In the genomic region with DNA sequence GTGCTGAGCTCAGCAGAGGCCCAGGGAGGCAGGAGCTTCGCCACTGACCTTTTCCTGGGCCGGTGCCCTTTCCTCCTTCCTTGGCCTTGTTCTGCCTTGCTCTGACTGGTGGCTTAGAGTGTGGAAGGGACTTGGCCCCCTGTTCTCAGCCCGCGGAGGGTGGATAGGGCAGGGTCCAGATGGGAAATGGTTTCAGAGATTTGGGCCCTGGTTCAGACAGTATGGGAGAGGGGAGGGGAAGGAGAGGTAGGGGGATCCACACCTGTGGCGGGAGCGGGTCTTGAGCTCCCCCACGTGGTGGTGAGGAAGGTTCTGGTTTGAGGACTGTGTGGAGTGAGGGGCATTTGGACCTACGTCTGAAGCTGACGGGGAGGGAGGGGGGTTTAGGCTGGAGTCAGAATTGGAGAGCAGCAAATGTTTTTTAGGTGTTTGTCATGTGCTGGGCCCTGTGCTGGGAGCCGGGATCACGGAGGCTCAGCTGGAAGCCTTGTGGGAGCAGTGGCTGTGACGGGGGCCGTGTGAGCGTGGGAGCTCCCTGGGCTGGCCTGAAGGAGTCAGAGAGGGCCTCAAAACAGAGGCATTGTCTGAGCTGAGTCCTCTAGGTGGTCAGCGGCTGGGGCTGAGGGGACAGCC, we compare ENCODE assay signal across 2 cellular contexts.
TF ChIP-seq lines count a peak whose summit lies in the region.

No MANE protein-coding gene starts in this region.

TF ChIP-seq in HEK293, 187 proteins besides CTCF, POLR2A, EP300 and RAD21:
- TF ChIP-seq ZNF654 (tag by site-specific recombination; IDR thresholded peaks at IDR 0.05; ENCODE audit: low read depth) (peak; percentile 36), ZNF155 (tag by site-specific recombination; IDR thresholded peaks at IDR 0.05) (no peak), SCRT1 (tag by site-specific recombination; IDR thresholded peaks at IDR 0.05; ENCODE audit: borderline replicate concordance) (peak; percentile 33; the same call in 1 of the 2 replicates), ZNF398 (tag by site-specific recombination; IDR thresholded peaks at IDR 0.05) (peak; percentile 53; the same call in 1 of the 2 replicates), HOXC10 (CRISPR knock-in tag; IDR thresholded peaks at IDR 0.05) (no peak), ZNF639 (tag by site-specific recombination; IDR thresholded peaks at IDR 0.05) (no peak), ZNF518A (tag by site-specific recombination; conservative IDR thresholded peaks at IDR 0.05; ENCODE audit: low read depth) (no peak), OSR2 (tag by site-specific recombination; IDR thresholded peaks at IDR 0.05) (no peak), ZFP37 (tag by site-specific recombination; IDR thresholded peaks at IDR 0.05) (no peak)

TF ChIP-seq in HepG2, 621 proteins besides CTCF, POLR2A, EP300 and RAD21 (continues in another document):
- TF ChIP-seq, protein P1, sequence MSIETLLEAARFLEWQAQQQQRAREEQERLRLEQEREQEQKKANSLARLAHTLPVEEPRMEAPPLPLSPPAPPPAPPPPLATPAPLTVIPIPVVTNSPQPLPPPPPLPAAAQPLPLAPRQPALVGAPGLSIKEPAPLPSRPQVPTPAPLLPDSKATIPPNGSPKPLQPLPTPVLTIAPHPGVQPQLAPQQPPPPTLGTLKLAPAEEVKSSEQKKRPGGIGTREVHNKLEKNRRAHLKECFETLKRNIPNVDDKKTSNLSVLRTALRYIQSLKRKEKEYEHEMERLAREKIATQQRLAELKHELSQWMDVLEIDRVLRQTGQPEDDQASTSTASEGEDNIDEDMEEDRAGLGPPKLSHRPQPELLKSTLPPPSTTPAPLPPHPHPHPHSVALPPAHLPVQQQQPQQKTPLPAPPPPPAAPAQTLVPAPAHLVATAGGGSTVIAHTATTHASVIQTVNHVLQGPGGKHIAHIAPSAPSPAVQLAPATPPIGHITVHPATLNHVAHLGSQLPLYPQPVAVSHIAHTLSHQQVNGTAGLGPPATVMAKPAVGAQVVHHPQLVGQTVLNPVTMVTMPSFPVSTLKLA (IDR thresholded peaks at IDR 0.05) = peak; percentile 63
- TF ChIP-seq ZSCAN31 (CRISPR knock-in tag; IDR thresholded peaks at IDR 0.05; ENCODE audit: low read depth) = peak; percentile 33; the same call in 1 of the 2 replicates
- no peak for TF ChIP-seq LCORL (IDR thresholded peaks at IDR 0.05)
- peak; percentile 81 for TF ChIP-seq LCORL (CRISPR knock-in tag; IDR thresholded peaks at IDR 0.05)
- TF ChIP-seq RNF2 (conservative IDR thresholded peaks at IDR 0.05; ENCODE audit: low read depth) = peak; percentile 26; the same call in 1 of the 2 replicates
- TF ChIP-seq KLF12 (CRISPR knock-in tag; IDR thresholded peaks at IDR 0.05; ENCODE audit: borderline replicate concordance) = no peak
- TF ChIP-seq SALL2 (CRISPR knock-in tag; IDR thresholded peaks at IDR 0.05) = peak; percentile 14; the same call in 1 of the 2 replicates
- 0 out of 2 replicates have a peak, but pooled peaks have one; percentile 43 for TF ChIP-seq ZNF713 (CRISPR knock-in tag; IDR thresholded peaks at IDR 0.05)
- no peak for TF ChIP-seq POLR2G (IDR thresholded peaks at IDR 0.05; ENCODE audit: low read depth, low read length)
- peak; percentile 50 for TF ChIP-seq SMC3 (IDR thresholded peaks at IDR 0.05; ENCODE audit: low read length)
- peak; percentile 37; the same call in 1 of the 2 replicates for TF ChIP-seq ZNF556 (CRISPR knock-in tag; IDR thresholded peaks at IDR 0.05; ENCODE audit: borderline replicate concordance)
- 0 out of 2 replicates have a peak, but pooled peaks have one; percentile 50 for TF ChIP-seq KDM5B (CRISPR knock-in tag; IDR thresholded peaks at IDR 0.05; ENCODE audit: borderline replicate concordance)
- no peak for TF ChIP-seq ZNF335 (CRISPR knock-in tag; IDR thresholded peaks at IDR 0.05)
- TF ChIP-seq KDM3A (CRISPR knock-in tag; IDR thresholded peaks at IDR 0.05; ENCODE audit: low read depth) = 0 out of 2 replicates have a peak, but pooled peaks have one; percentile 1
- TF ChIP-seq PCBP1 (IDR thresholded peaks at IDR 0.05; ENCODE audit: borderline replicate concordance, low read depth, low read length) = peak; percentile 68; the same call in 1 of the 2 replicates
- TF ChIP-seq ZBTB20 (CRISPR knock-in tag; IDR thresholded peaks at IDR 0.05; ENCODE audit: borderline replicate concordance, low read depth) = no peak
- no peak for TF ChIP-seq ZNF205 (CRISPR knock-in tag; IDR thresholded peaks at IDR 0.05)
- peak; percentile 88 for TF ChIP-seq AKAP8 (CRISPR knock-in tag; IDR thresholded peaks at IDR 0.05)
- TF ChIP-seq ZNF317 (CRISPR knock-in tag; IDR thresholded peaks at IDR 0.05) = 0 out of 2 replicates have a peak, but pooled peaks have one; percentile 1
- 0 out of 2 replicates have a peak, but pooled peaks have one; percentile 23 for TF ChIP-seq BRCA1 (CRISPR knock-in tag; IDR thresholded peaks at IDR 0.05)
- no peak; the same call in 1 of the 2 replicates for TF ChIP-seq ZNF276 (CRISPR knock-in tag; IDR thresholded peaks at IDR 0.05; ENCODE audit: low read depth)
- TF ChIP-seq CBX5 (CRISPR knock-in tag; IDR thresholded peaks at IDR 0.05; ENCODE audit: borderline replicate concordance) = 0 out of 2 replicates have a peak, but pooled peaks have one; percentile 16
- TF ChIP-seq MTF2 (CRISPR knock-in tag; IDR thresholded peaks at IDR 0.05; ENCODE audit: borderline replicate concordance) = peak; percentile 45; the same call in 1 of the 2 replicates
- TF ChIP-seq AGO1 (IDR thresholded peaks at IDR 0.05; ENCODE audit: low read depth, low read length, poor library complexity, severe bottlenecking) = no peak
- TF ChIP-seq STAG1 (CRISPR knock-in tag; IDR thresholded peaks at IDR 0.05) = peak; percentile 77
- TF ChIP-seq, protein P2, sequence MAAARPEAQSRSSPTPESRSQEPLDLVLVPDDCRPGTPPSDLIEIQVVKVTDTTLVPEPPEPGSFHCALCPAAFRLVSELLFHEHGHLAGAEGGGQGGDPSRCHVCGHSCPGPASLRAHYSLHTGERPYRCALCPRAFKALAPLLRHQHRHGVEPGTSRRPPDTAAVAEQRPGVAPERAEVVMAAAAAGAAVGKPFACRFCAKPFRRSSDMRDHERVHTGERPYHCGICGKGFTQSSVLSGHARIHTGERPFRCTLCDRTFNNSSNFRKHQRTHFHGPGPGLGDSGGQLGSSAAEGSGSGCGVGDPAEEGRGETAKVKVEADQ (CRISPR knock-in tag; IDR thresholded peaks at IDR 0.05; ENCODE audit: borderline replicate concordance) = 0 out of 2 replicates have a peak, but pooled peaks have one; percentile 38
- peak; percentile 32 for TF ChIP-seq PCBP2 (optimal IDR thresholded peaks at IDR 0.05; ENCODE audit: low read depth, low read length, poor library complexity, severe bottlenecking)
- TF ChIP-seq, protein P3, sequence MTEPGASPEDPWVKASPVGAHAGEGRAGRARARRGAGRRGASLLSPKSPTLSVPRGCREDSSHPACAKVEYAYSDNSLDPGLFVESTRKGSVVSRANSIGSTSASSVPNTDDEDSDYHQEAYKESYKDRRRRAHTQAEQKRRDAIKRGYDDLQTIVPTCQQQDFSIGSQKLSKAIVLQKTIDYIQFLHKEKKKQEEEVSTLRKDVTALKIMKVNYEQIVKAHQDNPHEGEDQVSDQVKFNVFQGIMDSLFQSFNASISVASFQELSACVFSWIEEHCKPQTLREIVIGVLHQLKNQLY (CRISPR knock-in tag; IDR thresholded peaks at IDR 0.05) = 0 out of 2 replicates have a peak, but pooled peaks have one; percentile 10
- TF ChIP-seq ZFP36L1 (CRISPR knock-in tag; IDR thresholded peaks at IDR 0.05) = no peak
- peak; percentile 86 for TF ChIP-seq ZSCAN25 (CRISPR knock-in tag; IDR thresholded peaks at IDR 0.05)
- TF ChIP-seq ESRRA (CRISPR knock-in tag; IDR thresholded peaks at IDR 0.05; ENCODE audit: low read depth) = peak; percentile 16; the same call in 1 of the 2 replicates
- TF ChIP-seq ZNF430 (CRISPR knock-in tag; IDR thresholded peaks at IDR 0.05) = no peak
- 0 out of 2 replicates have a peak, but pooled peaks have one; percentile 5 for TF ChIP-seq ZNF230 (CRISPR knock-in tag; IDR thresholded peaks at IDR 0.05)
- TF ChIP-seq CENPBD1 (CRISPR knock-in tag; IDR thresholded peaks at IDR 0.05; ENCODE audit: borderline replicate concordance, low read depth) = no peak
- TF ChIP-seq TMF1 (CRISPR knock-in tag; IDR thresholded peaks at IDR 0.05; ENCODE audit: low read depth) = 0 out of 2 replicates have a peak, but pooled peaks have one; percentile 25
- TF ChIP-seq SP140L (CRISPR knock-in tag; IDR thresholded peaks at IDR 0.05; ENCODE audit: borderline replicate concordance) = no peak
- TF ChIP-seq ZFY (CRISPR knock-in tag; IDR thresholded peaks at IDR 0.05) = peak; percentile 31; the same call in 1 of the 2 replicates
- peak; percentile 70; the same call in 1 of the 2 replicates for TF ChIP-seq ZFX (CRISPR knock-in tag; IDR thresholded peaks at IDR 0.05; ENCODE audit: low read depth)
- TF ChIP-seq SAFB2 (CRISPR knock-in tag; IDR thresholded peaks at IDR 0.05; ENCODE audit: borderline replicate concordance, low read depth) = 0 out of 2 replicates have a peak, but pooled peaks have one; percentile 16
- TF ChIP-seq CHD4 (IDR thresholded peaks at IDR 0.05; ENCODE audit: borderline replicate concordance, low read length) = no peak
- TF ChIP-seq CCDC6 (CRISPR knock-in tag; IDR thresholded peaks at IDR 0.05) = peak; percentile 60; the same call in 1 of the 2 replicates
- TF ChIP-seq ZNF232 (CRISPR knock-in tag; IDR thresholded peaks at IDR 0.05; ENCODE audit: borderline replicate concordance) = 0 out of 2 replicates have a peak, but pooled peaks have one; percentile 44
- TF ChIP-seq, protein P4, sequence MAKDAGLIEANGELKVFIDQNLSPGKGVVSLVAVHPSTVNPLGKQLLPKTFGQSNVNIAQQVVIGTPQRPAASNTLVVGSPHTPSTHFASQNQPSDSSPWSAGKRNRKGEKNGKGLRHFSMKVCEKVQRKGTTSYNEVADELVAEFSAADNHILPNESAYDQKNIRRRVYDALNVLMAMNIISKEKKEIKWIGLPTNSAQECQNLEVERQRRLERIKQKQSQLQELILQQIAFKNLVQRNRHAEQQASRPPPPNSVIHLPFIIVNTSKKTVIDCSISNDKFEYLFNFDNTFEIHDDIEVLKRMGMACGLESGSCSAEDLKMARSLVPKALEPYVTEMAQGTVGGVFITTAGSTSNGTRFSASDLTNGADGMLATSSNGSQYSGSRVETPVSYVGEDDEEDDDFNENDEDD (CRISPR knock-in tag; IDR thresholded peaks at IDR 0.05; ENCODE audit: borderline replicate concordance) = peak; percentile 62; the same call in 1 of the 2 replicates
- TF ChIP-seq IRF9 (CRISPR knock-in tag; IDR thresholded peaks at IDR 0.05; ENCODE audit: borderline replicate concordance) = peak; percentile 67; the same call in 1 of the 2 replicates
- TF ChIP-seq ZNF354B (CRISPR knock-in tag; IDR thresholded peaks at IDR 0.05) = 0 out of 2 replicates have a peak, but pooled peaks have one; percentile 40
- 0 out of 2 replicates have a peak, but pooled peaks have one; percentile 38 for TF ChIP-seq TOPORS (CRISPR knock-in tag; IDR thresholded peaks at IDR 0.05)
- TF ChIP-seq, protein P5, sequence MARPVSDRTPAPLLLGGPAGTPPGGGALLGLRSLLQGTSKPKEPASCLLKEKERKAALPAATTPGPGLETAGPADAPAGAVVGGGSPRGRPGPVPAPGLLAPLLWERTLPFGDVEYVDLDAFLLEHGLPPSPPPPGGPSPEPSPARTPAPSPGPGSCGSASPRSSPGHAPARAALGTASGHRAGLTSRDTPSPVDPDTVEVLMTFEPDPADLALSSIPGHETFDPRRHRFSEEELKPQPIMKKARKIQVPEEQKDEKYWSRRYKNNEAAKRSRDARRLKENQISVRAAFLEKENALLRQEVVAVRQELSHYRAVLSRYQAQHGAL (CRISPR knock-in tag; IDR thresholded peaks at IDR 0.05; ENCODE audit: not compliant biosample characterization) = peak; percentile 18
- TF ChIP-seq ZNF263 (CRISPR knock-in tag; IDR thresholded peaks at IDR 0.05) = 0 out of 2 replicates have a peak, but pooled peaks have one; percentile 10
- 0 out of 4 replicates have a peak, but pooled peaks of 1 of the 2 experiments have one; percentile 4 for TF ChIP-seq KLF16 (CRISPR knock-in tag; IDR thresholded peaks at IDR 0.05)
- TF ChIP-seq ATRX (CRISPR knock-in tag; IDR thresholded peaks at IDR 0.05; ENCODE audit: borderline replicate concordance) = no peak
- TF ChIP-seq ZFP37 (CRISPR knock-in tag; IDR thresholded peaks at IDR 0.05; ENCODE audit: borderline replicate concordance) = peak; percentile 9; the same call in 1 of the 2 replicates
- TF ChIP-seq PHF21A (CRISPR knock-in tag; IDR thresholded peaks at IDR 0.05) = no peak
- TF ChIP-seq CHD2 (IDR thresholded peaks at IDR 0.05; ENCODE audit: low read depth, low read length) = no peak
- TF ChIP-seq ZBTB38 (CRISPR knock-in tag; IDR thresholded peaks at IDR 0.05) = peak; percentile 22; the same call in 1 of the 2 replicates
- no peak for TF ChIP-seq ZNF160 (CRISPR knock-in tag; IDR thresholded peaks at IDR 0.05)
- TF ChIP-seq, protein P6, sequence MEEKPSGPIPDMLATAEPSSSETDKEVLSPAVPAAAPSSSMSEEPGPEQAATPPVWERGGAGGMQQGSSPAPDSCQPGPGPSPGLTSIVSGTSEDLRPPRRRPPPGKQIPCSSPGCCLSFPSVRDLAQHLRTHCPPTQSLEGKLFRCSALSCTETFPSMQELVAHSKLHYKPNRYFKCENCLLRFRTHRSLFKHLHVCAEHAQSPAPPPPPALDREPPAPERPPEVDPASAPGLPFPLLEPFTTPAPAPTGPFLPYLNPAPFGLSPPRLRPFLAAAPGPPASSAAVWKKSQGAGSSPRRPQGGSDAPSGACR (CRISPR knock-in tag; IDR thresholded peaks at IDR 0.05) = no peak
- TF ChIP-seq NCOA1 (CRISPR knock-in tag; IDR thresholded peaks at IDR 0.05) = 0 out of 2 replicates have a peak, but pooled peaks have one; percentile 32
- no peak for TF ChIP-seq FOXM1 (CRISPR knock-in tag; IDR thresholded peaks at IDR 0.05)
